1 cellular context compared by ENCODE assay signal in the genomic region with DNA sequence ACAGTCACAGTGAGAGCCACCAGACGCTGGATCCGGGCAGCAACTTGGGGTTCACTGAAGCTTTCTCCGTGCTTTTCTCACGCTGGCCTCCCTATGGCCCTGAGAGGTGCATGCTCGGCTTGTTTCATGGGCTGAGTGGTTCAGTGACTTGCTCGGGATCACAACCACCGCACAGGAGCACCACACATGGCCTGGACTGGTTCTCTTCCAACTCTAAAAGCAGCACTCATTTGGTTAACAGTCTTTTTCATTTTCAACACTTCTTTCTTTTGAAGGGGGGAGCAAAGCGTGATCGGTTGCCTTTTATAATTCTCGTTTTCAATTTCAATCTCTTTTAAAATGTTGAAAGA.
TF ChIP-seq lines count a peak whose summit lies in the region.

No MANE protein-coding gene starts in this region.

TF ChIP-seq in GM23338, 12 proteins besides CTCF, POLR2A, EP300 and RAD21 (continued from another document):
- TF ChIP-seq, protein P1, sequence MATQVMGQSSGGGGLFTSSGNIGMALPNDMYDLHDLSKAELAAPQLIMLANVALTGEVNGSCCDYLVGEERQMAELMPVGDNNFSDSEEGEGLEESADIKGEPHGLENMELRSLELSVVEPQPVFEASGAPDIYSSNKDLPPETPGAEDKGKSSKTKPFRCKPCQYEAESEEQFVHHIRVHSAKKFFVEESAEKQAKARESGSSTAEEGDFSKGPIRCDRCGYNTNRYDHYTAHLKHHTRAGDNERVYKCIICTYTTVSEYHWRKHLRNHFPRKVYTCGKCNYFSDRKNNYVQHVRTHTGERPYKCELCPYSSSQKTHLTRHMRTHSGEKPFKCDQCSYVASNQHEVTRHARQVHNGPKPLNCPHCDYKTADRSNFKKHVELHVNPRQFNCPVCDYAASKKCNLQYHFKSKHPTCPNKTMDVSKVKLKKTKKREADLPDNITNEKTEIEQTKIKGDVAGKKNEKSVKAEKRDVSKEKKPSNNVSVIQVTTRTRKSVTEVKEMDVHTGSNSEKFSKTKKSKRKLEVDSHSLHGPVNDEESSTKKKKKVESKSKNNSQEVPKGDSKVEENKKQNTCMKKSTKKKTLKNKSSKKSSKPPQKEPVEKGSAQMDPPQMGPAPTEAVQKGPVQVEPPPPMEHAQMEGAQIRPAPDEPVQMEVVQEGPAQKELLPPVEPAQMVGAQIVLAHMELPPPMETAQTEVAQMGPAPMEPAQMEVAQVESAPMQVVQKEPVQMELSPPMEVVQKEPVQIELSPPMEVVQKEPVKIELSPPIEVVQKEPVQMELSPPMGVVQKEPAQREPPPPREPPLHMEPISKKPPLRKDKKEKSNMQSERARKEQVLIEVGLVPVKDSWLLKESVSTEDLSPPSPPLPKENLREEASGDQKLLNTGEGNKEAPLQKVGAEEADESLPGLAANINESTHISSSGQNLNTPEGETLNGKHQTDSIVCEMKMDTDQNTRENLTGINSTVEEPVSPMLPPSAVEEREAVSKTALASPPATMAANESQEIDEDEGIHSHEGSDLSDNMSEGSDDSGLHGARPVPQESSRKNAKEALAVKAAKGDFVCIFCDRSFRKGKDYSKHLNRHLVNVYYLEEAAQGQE (IDR thresholded peaks at IDR 0.05; ENCODE audit: unreplicated experiment) = no peak
- TF ChIP-seq STAT1 (IDR thresholded peaks at IDR 0.05; ENCODE audit: unreplicated experiment) (no peak), CREB1 (CRISPR knock-in tag; IDR thresholded peaks at IDR 0.05; ENCODE audit: low read depth) (no peak), ZNF331 (CRISPR knock-in tag; IDR thresholded peaks at IDR 0.05; ENCODE audit: low read depth) (no peak), NANOG (IDR thresholded peaks at IDR 0.05; ENCODE audit: borderline replicate concordance) (no peak), ZNF114 (CRISPR knock-in tag; IDR thresholded peaks at IDR 0.05) (no peak), JUNB (IDR thresholded peaks at IDR 0.05; ENCODE audit: unreplicated experiment) (no peak), POLR2AphosphoS5 (IDR thresholded peaks at IDR 0.05; ENCODE audit: low read depth) (no peak)
- TF ChIP-seq, protein P2, sequence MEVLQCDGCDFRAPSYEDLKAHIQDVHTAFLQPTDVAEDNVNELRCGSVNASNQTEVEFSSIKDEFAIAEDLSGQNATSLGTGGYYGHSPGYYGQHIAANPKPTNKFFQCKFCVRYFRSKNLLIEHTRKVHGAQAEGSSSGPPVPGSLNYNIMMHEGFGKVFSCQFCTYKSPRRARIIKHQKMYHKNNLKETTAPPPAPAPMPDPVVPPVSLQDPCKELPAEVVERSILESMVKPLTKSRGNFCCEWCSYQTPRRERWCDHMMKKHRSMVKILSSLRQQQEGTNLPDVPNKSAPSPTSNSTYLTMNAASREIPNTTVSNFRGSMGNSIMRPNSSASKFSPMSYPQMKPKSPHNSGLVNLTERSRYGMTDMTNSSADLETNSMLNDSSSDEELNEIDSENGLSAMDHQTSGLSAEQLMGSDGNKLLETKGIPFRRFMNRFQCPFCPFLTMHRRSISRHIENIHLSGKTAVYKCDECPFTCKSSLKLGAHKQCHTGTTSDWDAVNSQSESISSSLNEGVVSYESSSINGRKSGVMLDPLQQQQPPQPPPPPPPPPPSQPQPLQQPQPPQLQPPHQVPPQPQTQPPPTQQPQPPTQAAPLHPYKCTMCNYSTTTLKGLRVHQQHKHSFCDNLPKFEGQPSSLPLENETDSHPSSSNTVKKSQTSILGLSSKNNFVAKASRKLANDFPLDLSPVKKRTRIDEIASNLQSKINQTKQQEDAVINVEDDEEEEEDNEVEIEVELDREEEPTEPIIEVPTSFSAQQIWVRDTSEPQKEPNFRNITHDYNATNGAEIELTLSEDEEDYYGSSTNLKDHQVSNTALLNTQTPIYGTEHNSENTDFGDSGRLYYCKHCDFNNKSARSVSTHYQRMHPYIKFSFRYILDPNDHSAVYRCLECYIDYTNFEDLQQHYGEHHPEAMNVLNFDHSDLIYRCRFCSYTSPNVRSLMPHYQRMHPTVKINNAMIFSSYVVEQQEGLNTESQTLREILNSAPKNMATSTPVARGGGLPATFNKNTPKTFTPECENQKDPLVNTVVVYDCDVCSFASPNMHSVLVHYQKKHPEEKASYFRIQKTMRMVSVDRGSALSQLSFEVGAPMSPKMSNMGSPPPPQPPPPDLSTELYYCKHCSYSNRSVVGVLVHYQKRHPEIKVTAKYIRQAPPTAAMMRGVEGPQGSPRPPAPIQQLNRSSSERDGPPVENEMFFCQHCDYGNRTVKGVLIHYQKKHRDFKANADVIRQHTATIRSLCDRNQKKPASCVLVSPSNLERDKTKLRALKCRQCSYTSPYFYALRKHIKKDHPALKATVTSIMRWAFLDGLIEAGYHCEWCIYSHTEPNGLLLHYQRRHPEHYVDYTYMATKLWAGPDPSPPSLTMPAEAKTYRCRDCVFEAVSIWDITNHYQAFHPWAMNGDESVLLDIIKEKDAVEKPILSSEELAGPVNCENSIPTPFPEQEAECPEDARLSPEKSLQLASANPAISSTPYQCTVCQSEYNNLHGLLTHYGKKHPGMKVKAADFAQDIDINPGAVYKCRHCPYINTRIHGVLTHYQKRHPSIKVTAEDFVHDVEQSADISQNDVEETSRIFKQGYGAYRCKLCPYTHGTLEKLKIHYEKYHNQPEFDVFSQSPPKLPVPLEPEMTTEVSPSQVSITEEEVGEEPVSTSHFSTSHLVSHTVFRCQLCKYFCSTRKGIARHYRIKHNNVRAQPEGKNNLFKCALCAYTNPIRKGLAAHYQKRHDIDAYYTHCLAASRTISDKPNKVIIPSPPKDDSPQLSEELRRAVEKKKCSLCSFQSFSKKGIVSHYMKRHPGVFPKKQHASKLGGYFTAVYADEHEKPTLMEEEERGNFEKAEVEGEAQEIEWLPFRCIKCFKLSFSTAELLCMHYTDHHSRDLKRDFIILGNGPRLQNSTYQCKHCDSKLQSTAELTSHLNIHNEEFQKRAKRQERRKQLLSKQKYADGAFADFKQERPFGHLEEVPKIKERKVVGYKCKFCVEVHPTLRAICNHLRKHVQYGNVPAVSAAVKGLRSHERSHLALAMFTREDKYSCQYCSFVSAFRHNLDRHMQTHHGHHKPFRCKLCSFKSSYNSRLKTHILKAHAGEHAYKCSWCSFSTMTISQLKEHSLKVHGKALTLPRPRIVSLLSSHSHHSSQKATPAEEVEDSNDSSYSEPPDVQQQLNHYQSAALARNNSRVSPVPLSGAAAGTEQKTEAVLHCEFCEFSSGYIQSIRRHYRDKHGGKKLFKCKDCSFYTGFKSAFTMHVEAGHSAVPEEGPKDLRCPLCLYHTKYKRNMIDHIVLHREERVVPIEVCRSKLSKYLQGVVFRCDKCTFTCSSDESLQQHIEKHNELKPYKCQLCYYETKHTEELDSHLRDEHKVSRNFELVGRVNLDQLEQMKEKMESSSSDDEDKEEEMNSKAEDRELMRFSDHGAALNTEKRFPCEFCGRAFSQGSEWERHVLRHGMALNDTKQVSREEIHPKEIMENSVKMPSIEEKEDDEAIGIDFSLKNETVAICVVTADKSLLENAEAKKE (CRISPR knock-in tag; IDR thresholded peaks at IDR 0.05) = no peak
